In the genomic region with DNA sequence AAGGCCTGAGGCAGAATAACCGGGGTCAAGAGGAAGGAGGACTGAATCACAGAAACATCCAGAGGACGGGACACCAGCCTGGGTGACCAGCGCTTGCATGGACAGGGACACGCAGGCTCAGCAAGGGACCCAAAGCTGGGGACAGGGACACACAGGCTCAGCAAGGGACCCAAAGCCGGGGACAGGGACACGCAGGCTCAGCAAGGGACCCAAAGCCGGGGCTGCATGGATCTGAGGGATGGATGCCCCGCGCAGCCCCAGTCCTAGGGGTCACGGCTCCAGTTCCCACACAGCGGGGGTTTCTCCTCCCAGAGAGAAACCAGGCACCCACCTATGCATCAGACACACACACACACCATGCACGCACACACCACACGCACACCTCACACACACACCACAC, we compare ENCODE assay signal across 14 cellular contexts. TPM values are rescaled to one million over a fixed set of nuclear protein-coding genes. Genes with fewer than 3 reads are reported as not detected.
DNase-seq lines count a peak whose midpoint lies in the region; ATAC-seq and TF ChIP-seq lines count a peak whose summit lies in the region.
"Had no signal": no experiment of that assay in that cellular context is flagged by ENCODE, and none has a peak within 500 bp of the region (broad histone marks: within the 10 kb centered on the region; RNA-seq: fewer than 3 reads in every experiment).

No MANE protein-coding gene starts in this region.

- H3K27me3 ChIP-seq in RWPE2 (ENCODE audit: insufficient read depth, poor library complexity, severe bottlenecking) (no peaks in the 10 kb centered on the region), neuronal stem cell (ENCODE audit: control insufficient read depth in 3 of 3, insufficient read depth in 3 of 3, low read depth in 1 of 3, low read length in 3 of 3) (peaks cover 0 to 8% (median 0%) of the 10 kb centered on the region in 3 experiments)
- H3K27me3 ChIP-seq: BLaER1 had no signal

- H3K36me3 Mint-ChIP-seq in activated CD8-positive, alpha-beta T cell treated with anti-CD3 and anti-CD28 coated beads, Interleukin-2, amount 10 ng/mL, durations not matched to agents 7 days and 5 days (ENCODE audit: low read depth) = no peaks in the 10 kb centered on the region
- peaks cover 2% of the 10 kb centered on the region for H3K36me3 Mint-ChIP-seq in activated CD8-positive, alpha-beta T cell treated with anti-CD3 and anti-CD28 coated beads for 36 hours (ENCODE audit: low read depth)
- no peaks in the 10 kb centered on the region for H3K36me3 Mint-ChIP-seq in natural killer cell
- H3K36me3 Mint-ChIP-seq: CD8-positive, alpha-beta T cell had no signal

- H3K27ac ChIP-seq in RWPE2 (ENCODE audit: poor library complexity, severe bottlenecking) (no peak overlapping the region), neuronal stem cell (replicated peaks; ENCODE audit: low read length) (no peak overlapping the region)
- H3K27ac ChIP-seq: BLaER1, GM23248, HL-60 had no signal

- peak overlapping the region; percentile 65 for H4K8ac ChIP-seq in neuronal stem cell (ENCODE audit: low read depth, low read length)

- no peak overlapping the region for H3K18ac ChIP-seq in neuronal stem cell (ENCODE audit: low read length)

- H3K4me1 ChIP-seq in RWPE2 (ENCODE audit: insufficient read depth, poor library complexity, severe bottlenecking) (no peaks in the 10 kb centered on the region), neuronal stem cell (ENCODE audit: control insufficient read depth in 2 of 2, insufficient read depth in 1 of 2, low read depth in 1 of 2, low read length in 2 of 2) (peaks cover 0 to 4% of the 10 kb centered on the region in 2 donors)

- DNase-seq in activated CD8-positive, alpha-beta T cell treated with anti-CD3 and anti-CD28 coated beads, Interleukin-2, amount 10 ng/mL, durations not matched to agents 7 days and 5 days = no peak
- no peak for DNase-seq in activated CD8-positive, alpha-beta T cell treated with anti-CD3 and anti-CD28 coated beads for 36 hours
- DNase-seq in RWPE2 (ENCODE audit: low spot score) = peak; percentile 56
- no peak for DNase-seq in neuronal stem cell (ENCODE audit: low spot score)
- DNase-seq in natural killer cell = no peak
- DNase-seq in NK-92 treated with Interleukin-12 subunit alpha and Interleukin-12 subunit beta, amount 100 ng/mL, for 24 hours (lab: John Stamatoyannopoulos, UW) = no peak
- DNase-seq in T1000 (lab: John Stamatoyannopoulos, UW) = no peak
- DNase-seq: 8988T; Calu3; CD8-positive, alpha-beta T cell; GM23248; HCEC 1CT had no signal

- peak overlapping the region; percentile 100 for H3K14ac ChIP-seq in neuronal stem cell (ENCODE audit: low read length)

- no peak overlapping the region for H2BK5ac ChIP-seq in neuronal stem cell (ENCODE audit: low read length)

- H3K4me3 Mint-ChIP-seq in activated CD8-positive, alpha-beta T cell treated with anti-CD3 and anti-CD28 coated beads, Interleukin-2, amount 10 ng/mL, durations not matched to agents 7 days and 5 days = no peak overlapping the region
- no peak overlapping the region for H3K4me3 Mint-ChIP-seq in activated CD8-positive, alpha-beta T cell treated with anti-CD3 and anti-CD28 coated beads for 36 hours
- no peak overlapping the region for H3K4me3 Mint-ChIP-seq in natural killer cell
- H3K4me3 Mint-ChIP-seq: CD8-positive, alpha-beta T cell had no signal

- H3K9ac ChIP-seq in neuronal stem cell (ENCODE audit: low read depth, low read length, poor library complexity) = peak overlapping the region; percentile 63
- H3K9ac ChIP-seq: BLaER1, GM23248 had no signal

- peaks cover 8% of the 10 kb centered on the region for H3K4me1 Mint-ChIP-seq in activated CD8-positive, alpha-beta T cell treated with anti-CD3 and anti-CD28 coated beads, Interleukin-2, amount 10 ng/mL, durations not matched to agents 7 days and 5 days (ENCODE audit: low read depth)
- peaks cover 3% of the 10 kb centered on the region for H3K4me1 Mint-ChIP-seq in activated CD8-positive, alpha-beta T cell treated with anti-CD3 and anti-CD28 coated beads for 36 hours (ENCODE audit: low read depth)
- H3K4me1 Mint-ChIP-seq in natural killer cell = peaks cover 0 to 6% of the 10 kb centered on the region in 2 donors

- peak overlapping the region; percentile 61 for H2AK5ac ChIP-seq in neuronal stem cell (ENCODE audit: low read depth, low read length)

- H3K36me3 ChIP-seq in RWPE2 (ENCODE audit: low read depth) (no peaks in the 10 kb centered on the region), neuronal stem cell (replicated peaks in 1 of 2; ENCODE audit: control insufficient read depth in 2 of 2, insufficient read depth in 2 of 2, low read length in 2 of 2) (peaks cover 0 to 2% of the 10 kb centered on the region in 2 donors)

- no peaks in the 10 kb centered on the region for H3K9me3 Mint-ChIP-seq in activated CD8-positive, alpha-beta T cell treated with anti-CD3 and anti-CD28 coated beads, Interleukin-2, amount 10 ng/mL, durations not matched to agents 7 days and 5 days (ENCODE audit: insufficient read depth)
- H3K9me3 Mint-ChIP-seq in activated CD8-positive, alpha-beta T cell treated with anti-CD3 and anti-CD28 coated beads for 36 hours = no peaks in the 10 kb centered on the region
- H3K9me3 Mint-ChIP-seq in natural killer cell = no peaks in the 10 kb centered on the region
- H3K9me3 Mint-ChIP-seq: CD8-positive, alpha-beta T cell had no signal

- H2BK120ac ChIP-seq in neuronal stem cell (ENCODE audit: low read depth, low read length) = no peak overlapping the region

- no peak for TF ChIP-seq CTCF in activated CD8-positive, alpha-beta T cell treated with anti-CD3 and anti-CD28 coated beads for 36 hours (IDR thresholded peaks at IDR 0.05)
- TF ChIP-seq CTCF in RWPE2 (IDR thresholded peaks at IDR 0.05; ENCODE audit: poor library complexity, severe bottlenecking) (no peak), natural killer cell (IDR thresholded peaks at IDR 0.05) (no peak)

- H4K91ac ChIP-seq in neuronal stem cell (ENCODE audit: low read depth, low read length, poor library complexity) = peak overlapping the region; percentile 89

- CTCF ChIA-PET in activated CD8-positive, alpha-beta T cell treated with anti-CD3 and anti-CD28 coated beads, Interleukin-2, amount 10 ng/mL, durations not matched to agents 7 days and 5 days (lab: Charles Lee) = no interaction called here
- CTCF ChIA-PET in activated CD8-positive, alpha-beta T cell treated with anti-CD3 and anti-CD28 coated beads for 36 hours (lab: Charles Lee) = no interaction called here

- H3K9me3 ChIP-seq in RWPE2 (ENCODE audit: severe bottlenecking) (no peaks in the 10 kb centered on the region), neuronal stem cell (replicated peaks in 1 of 2; ENCODE audit: control insufficient read depth in 2 of 2, insufficient read depth in 1 of 2, low read depth in 1 of 2, low read length in 2 of 2) (peaks cover 0 to 12% of the 10 kb centered on the region in 2 donors)
- H3K9me3 ChIP-seq: BLaER1 had no signal

- ATAC-seq in activated CD8-positive, alpha-beta T cell treated with anti-CD3 and anti-CD28 coated beads, Interleukin-2, amount 10 ng/mL, durations not matched to agents 7 days and 5 days = peak; percentile 27
- no peak for ATAC-seq in activated CD8-positive, alpha-beta T cell treated with anti-CD3 and anti-CD28 coated beads for 36 hours
- ATAC-seq in RWPE2 (ENCODE audit: low read depth) (no peak), natural killer cell (no peak)
- ATAC-seq: CD8-positive, alpha-beta T cell had no signal

- H3K4ac ChIP-seq in neuronal stem cell (ENCODE audit: low read length) = no peak overlapping the region

- WGBS in neuronal stem cell (ENCODE audit: extremely low coverage in 2 of 2, insufficient read length in 2 of 2, insufficient replicate concordance in 1 of 2), 2 donors = no CpG with 5 or more reads among the region's 13 CpGs

- no peak overlapping the region for H2BK15ac ChIP-seq in neuronal stem cell (ENCODE audit: low read length)

- H3K4me3 ChIP-seq in RWPE2 (ENCODE audit: severe bottlenecking) (no peak overlapping the region), neuronal stem cell (ENCODE audit: low read length in 2 of 2) (peak overlapping the region in 1 of 2 donors; percentile 58)
- H3K4me3 ChIP-seq: BLaER1, GM23248 had no signal

- H3K79me1 ChIP-seq in neuronal stem cell (ENCODE audit: low read depth, low read length) = peaks cover 7% of the 10 kb centered on the region

- H3K27me3 Mint-ChIP-seq in activated CD8-positive, alpha-beta T cell treated with anti-CD3 and anti-CD28 coated beads, Interleukin-2, amount 10 ng/mL, durations not matched to agents 7 days and 5 days (ENCODE audit: low read depth) = no peaks in the 10 kb centered on the region
- H3K27me3 Mint-ChIP-seq in activated CD8-positive, alpha-beta T cell treated with anti-CD3 and anti-CD28 coated beads for 36 hours = no peaks in the 10 kb centered on the region
- H3K27me3 Mint-ChIP-seq in natural killer cell (ENCODE audit: low read depth in 2 of 2) = no peaks in the 10 kb centered on the region

- no peak overlapping the region for H2AFZ ChIP-seq in neuronal stem cell (ENCODE audit: low read length)
- H2AFZ ChIP-seq: GM23248 had no signal

- intact Hi-C loops in activated CD8-positive, alpha-beta T cell treated with anti-CD3 and anti-CD28 coated beads for 36 hours (cut with micrococcal nuclease) = no loop called here
- intact Hi-C loops in natural killer cell (cut with micrococcal nuclease) = no loop called here

- H3K27ac Mint-ChIP-seq in activated CD8-positive, alpha-beta T cell treated with anti-CD3 and anti-CD28 coated beads, Interleukin-2, amount 10 ng/mL, durations not matched to agents 7 days and 5 days = no peak overlapping the region
- no peak overlapping the region for H3K27ac Mint-ChIP-seq in activated CD8-positive, alpha-beta T cell treated with anti-CD3 and anti-CD28 coated beads for 36 hours
- H3K27ac Mint-ChIP-seq in natural killer cell = no peak overlapping the region
- H3K27ac Mint-ChIP-seq: CD8-positive, alpha-beta T cell had no signal

- POLR2A ChIA-PET in activated CD8-positive, alpha-beta T cell treated with anti-CD3 and anti-CD28 coated beads, Interleukin-2, amount 10 ng/mL, durations not matched to agents 7 days and 5 days (lab: Charles Lee) = no interaction called here
- POLR2A ChIA-PET in activated CD8-positive, alpha-beta T cell treated with anti-CD3 and anti-CD28 coated beads for 36 hours (lab: Charles Lee) = no interaction called here

- no peak overlapping the region for H3K4me2 ChIP-seq in neuronal stem cell (ENCODE audit: insufficient read depth, low read length, poor library complexity, severe bottlenecking)
- H3K4me2 ChIP-seq: BLaER1 had no signal

- H2BK12ac ChIP-seq in neuronal stem cell (ENCODE audit: low read length) = peak overlapping the region; percentile 58

- peak overlapping the region; percentile 96 for H3K23ac ChIP-seq in neuronal stem cell (ENCODE audit: low read depth, low read length, poor library complexity)

RNA-seq across cellular contexts. Expression of a gene that starts 32.5 kb away (rescaled TPM):
- total RNA-seq in activated CD8-positive, alpha-beta T cell treated with anti-CD3 and anti-CD28 coated beads, Interleukin-2, amount 10 ng/mL, durations not matched to agents 7 days and 5 days = under 1 TPM; 0.45 to 0.91 TPM
- total RNA-seq in activated CD8-positive, alpha-beta T cell treated with anti-CD3 and anti-CD28 coated beads for 36 hours = 1 to 10 TPM; 1.2 to 1.8 TPM
- 2.0 TPM for polyA plus RNA-seq in neuronal stem cell (2013, experiment 1 of 2)
- polyA plus RNA-seq in neuronal stem cell (2013, experiment 2 of 2) = 1.3 TPM
- total RNA-seq in natural killer cell = 1 to 10 TPM; 1.9 to 2.9 (median 2.3) TPM
